36 cellular contexts compared by ENCODE assay signal in the genomic region with DNA sequence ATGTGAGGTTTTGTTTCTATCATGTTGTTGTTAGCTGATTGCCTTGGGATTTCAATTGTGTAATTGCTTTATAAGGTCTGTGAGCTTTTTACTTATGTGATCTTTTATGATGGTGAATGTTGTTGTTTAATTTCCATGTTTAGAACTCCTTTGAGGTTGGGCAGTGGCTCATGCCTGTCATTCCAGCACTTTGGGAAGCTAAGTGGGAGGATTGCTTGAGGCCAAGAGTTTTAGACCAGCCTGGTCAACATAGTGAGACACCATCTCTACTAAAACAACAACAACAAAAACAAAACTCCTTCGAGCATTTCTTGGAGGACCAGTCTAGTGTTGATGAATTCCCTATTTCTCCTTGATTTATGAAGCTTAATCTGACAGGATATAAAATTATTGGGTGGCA.
"Had no signal": no experiment of that assay in that cellular context is flagged by ENCODE, and none has a peak within 500 bp of the region (broad histone marks: within the 10 kb centered on the region; RNA-seq: fewer than 3 reads in every experiment).

No MANE protein-coding gene starts in this region.

- H3K4me3 ChIP-seq: ascending aorta, Peyer's patch had no signal

- H3K36me3 ChIP-seq: ascending aorta, Peyer's patch, WERI-Rb-1 had no signal

- H3K4me1 ChIP-seq: ascending aorta, Peyer's patch had no signal

- H3K27me3 ChIP-seq: ascending aorta, Peyer's patch had no signal

- DNase-seq: activated CD4-positive, alpha-beta memory T cell treated with anti-CD3 and anti-CD28 coated beads, Interleukin-2, amount 10 ng/mL, durations not matched to agents 7 days and 5 days; activated CD4-positive, alpha-beta T cell treated with anti-CD3 and anti-CD28 coated beads for 1 hour; activated CD4-positive, alpha-beta T cell treated with anti-CD3 and anti-CD28 coated beads for 48 hours; activated CD4-positive, CD25-positive, alpha-beta regulatory T cell; activated CD8-positive, alpha-beta memory T cell treated with anti-CD3 and anti-CD28 coated beads for 24 hours; activated CD8-positive, alpha-beta memory T cell treated with anti-CD3 and anti-CD28 coated beads, Interleukin-2, amount 10 ng/mL, durations not matched to agents 7 days and 5 days; activated CD8-positive, alpha-beta memory T cell treated with anti-CD3 and anti-CD28 coated beads, Interleukin-2, amount 50 U/mL, for 48 hours; activated effector memory CD4-positive, alpha-beta T cell treated with Interleukin-2 at 50 U/mL for 16 hours; activated naive CD4-positive, alpha-beta T cell; activated naive CD4-positive, alpha-beta T cell treated with anti-CD3 and anti-CD28 coated beads, Interleukin-2, amount 50 U/mL, for 16 hours; activated naive CD8-positive, alpha-beta T cell treated with anti-CD3 and anti-CD28 coated beads for 36 hours; activated T-cell treated with anti-CD3 and anti-CD28 coated beads, Interleukin-2, amount 50 U/mL, for 48 hours; amygdala; cerebellar nuclear complex; MM.1S; MV-4-11; NCI-H1092; NCI-H1417; NCI-H146; NCI-H187; NCI-H2029 treated with DMSO at 0.1 percent for 48 hours; NCI-H2107; NCI-H2171; NCI-H510A; NCI-H526; NCI-H748 treated with DMSO at 0.1 percent for 48 hours; NK-92 treated with Interleukin-12 subunit alpha and Interleukin-12 subunit beta, amount 100 ng/mL, for 24 hours; PC-3; Peyer's patch; SW 1271; T-helper 1 cell; T-helper 2 cell; T-helper 9 cell; WERI-Rb-1 had no signal

- H3K9me3 ChIP-seq: Peyer's patch had no signal

- H3K27ac ChIP-seq: ascending aorta, Peyer's patch, RWPE1, WERI-Rb-1 had no signal
